Comparison of ENCODE assay signal across 18 cellular contexts in genomic region chrX:1443496-1444075, GRCh38. TPM values are rescaled to one million over a fixed set of nuclear protein-coding genes. Genes with fewer than 3 reads are reported as not detected.
DNase-seq lines count a peak whose midpoint lies in the region; ATAC-seq, FAIRE-seq and TF ChIP-seq lines count a peak whose summit lies in the region.
"Had no signal": no experiment of that assay in that cellular context is flagged by ENCODE, and none has a peak within 500 bp of the region (broad histone marks: within the 10 kb centered on the region; RNA-seq: fewer than 3 reads in every experiment).

No MANE protein-coding gene starts in this region.

- intact Hi-C loops in activated CD8-positive, alpha-beta T cell treated with anti-CD3 and anti-CD28 coated beads for 36 hours (cut with micrococcal nuclease) = no loop called here
- intact Hi-C loops in sciatic nerve (cut with DNase I) = no loop called here

- peak; percentile 17 for DNase-seq in activated CD8-positive, alpha-beta T cell treated with anti-CD3 and anti-CD28 coated beads, Interleukin-2, amount 10 ng/mL, durations not matched to agents 7 days and 5 days
- DNase-seq in activated CD8-positive, alpha-beta T cell treated with anti-CD3 and anti-CD28 coated beads for 36 hours = no peak
- no peak for DNase-seq in HTR-8/SVneo (ENCODE audit: insufficient read length, low spot score)
- DNase-seq in ecto neural progenitor cell (ENCODE audit: low spot score) = peak; percentile 33
- peak; percentile 48 for DNase-seq in sciatic nerve (ENCODE audit: low spot score)
- no peak for DNase-seq in AG08395 (ENCODE audit: low spot score)
- no peak for DNase-seq in NCI-H1436 treated with DMSO at 0.1 percent for 48 hours (lab: John Stamatoyannopoulos, UW)
- DNase-seq: DMS53; effector CD8-positive, alpha-beta T cell; NCI-H774; small intestine had no signal

- H3K4me1 Mint-ChIP-seq in activated CD8-positive, alpha-beta T cell treated with anti-CD3 and anti-CD28 coated beads, Interleukin-2, amount 10 ng/mL, durations not matched to agents 7 days and 5 days (ENCODE audit: low read depth) = peaks cover 19% of the 10 kb centered on the region
- H3K4me1 Mint-ChIP-seq in activated CD8-positive, alpha-beta T cell treated with anti-CD3 and anti-CD28 coated beads for 36 hours (ENCODE audit: low read depth) = peaks cover 13% of the 10 kb centered on the region

- no peak for ATAC-seq in activated CD8-positive, alpha-beta T cell treated with anti-CD3 and anti-CD28 coated beads, Interleukin-2, amount 10 ng/mL, durations not matched to agents 7 days and 5 days
- ATAC-seq in activated CD8-positive, alpha-beta T cell treated with anti-CD3 and anti-CD28 coated beads for 36 hours = no peak
- no peak for ATAC-seq in sciatic nerve
- ATAC-seq in HG03469 (IDR thresholded peaks at IDR 0.05; ENCODE audit: unreplicated experiment) = no peak
- ATAC-seq: A549; pancreas; stimulated activated effector memory CD8-positive, alpha-beta T cell treated with anti-CD3 and anti-CD28 coated beads, Interleukin-12 subunit alpha, Interleukin-12 subunit beta, amount 100 ng/mL, for 72 hours had no signal

- no peak overlapping the region for H3K27ac Mint-ChIP-seq in activated CD8-positive, alpha-beta T cell treated with anti-CD3 and anti-CD28 coated beads, Interleukin-2, amount 10 ng/mL, durations not matched to agents 7 days and 5 days
- no peak overlapping the region for H3K27ac Mint-ChIP-seq in activated CD8-positive, alpha-beta T cell treated with anti-CD3 and anti-CD28 coated beads for 36 hours
- H3K27ac Mint-ChIP-seq: activated naive CD8-positive, alpha-beta T cell; stimulated activated effector memory CD8-positive, alpha-beta T cell treated with anti-CD3 and anti-CD28 coated beads, Interleukin-12 subunit alpha, Interleukin-12 subunit beta, amount 100 ng/mL, for 72 hours had no signal

- TF ChIP-seq CTCF in activated CD8-positive, alpha-beta T cell treated with anti-CD3 and anti-CD28 coated beads for 36 hours (IDR thresholded peaks at IDR 0.05) = no peak

- peaks cover 74% of the 10 kb centered on the region for H3K36me3 Mint-ChIP-seq in activated CD8-positive, alpha-beta T cell treated with anti-CD3 and anti-CD28 coated beads, Interleukin-2, amount 10 ng/mL, durations not matched to agents 7 days and 5 days (ENCODE audit: low read depth)
- H3K36me3 Mint-ChIP-seq in activated CD8-positive, alpha-beta T cell treated with anti-CD3 and anti-CD28 coated beads for 36 hours (ENCODE audit: low read depth) = peaks cover 67% of the 10 kb centered on the region

- peak; percentile 85 for FAIRE-seq in HTR-8/SVneo (lab: Jason Lieb, UNC)
- FAIRE-seq: A549, GM18507, pancreas, small intestine had no signal

- CTCF ChIA-PET in activated CD8-positive, alpha-beta T cell treated with anti-CD3 and anti-CD28 coated beads, Interleukin-2, amount 10 ng/mL, durations not matched to agents 7 days and 5 days (lab: Charles Lee) = no interaction called here
- CTCF ChIA-PET in activated CD8-positive, alpha-beta T cell treated with anti-CD3 and anti-CD28 coated beads for 36 hours (lab: Charles Lee) = no interaction called here

- POLR2A ChIA-PET in activated CD8-positive, alpha-beta T cell treated with anti-CD3 and anti-CD28 coated beads, Interleukin-2, amount 10 ng/mL, durations not matched to agents 7 days and 5 days (lab: Charles Lee) = no interaction called here
- POLR2A ChIA-PET in activated CD8-positive, alpha-beta T cell treated with anti-CD3 and anti-CD28 coated beads for 36 hours (lab: Charles Lee) = no interaction called here

- peaks cover 39% of the 10 kb centered on the region for H3K9me3 Mint-ChIP-seq in activated CD8-positive, alpha-beta T cell treated with anti-CD3 and anti-CD28 coated beads, Interleukin-2, amount 10 ng/mL, durations not matched to agents 7 days and 5 days (ENCODE audit: insufficient read depth)
- peaks cover 29% of the 10 kb centered on the region for H3K9me3 Mint-ChIP-seq in activated CD8-positive, alpha-beta T cell treated with anti-CD3 and anti-CD28 coated beads for 36 hours

- no peaks in the 10 kb centered on the region for H3K27me3 Mint-ChIP-seq in activated CD8-positive, alpha-beta T cell treated with anti-CD3 and anti-CD28 coated beads, Interleukin-2, amount 10 ng/mL, durations not matched to agents 7 days and 5 days (ENCODE audit: low read depth)
- H3K27me3 Mint-ChIP-seq in activated CD8-positive, alpha-beta T cell treated with anti-CD3 and anti-CD28 coated beads for 36 hours = no peaks in the 10 kb centered on the region
- H3K27me3 Mint-ChIP-seq: activated naive CD8-positive, alpha-beta T cell; IgD-negative memory B cell had no signal

- no peak overlapping the region for H3K4me3 Mint-ChIP-seq in activated CD8-positive, alpha-beta T cell treated with anti-CD3 and anti-CD28 coated beads, Interleukin-2, amount 10 ng/mL, durations not matched to agents 7 days and 5 days
- no peak overlapping the region for H3K4me3 Mint-ChIP-seq in activated CD8-positive, alpha-beta T cell treated with anti-CD3 and anti-CD28 coated beads for 36 hours
- H3K4me3 Mint-ChIP-seq: activated naive CD8-positive, alpha-beta T cell; IgD-negative memory B cell; stimulated activated effector memory CD8-positive, alpha-beta T cell treated with anti-CD3 and anti-CD28 coated beads, Interleukin-12 subunit alpha, Interleukin-12 subunit beta, amount 100 ng/mL, for 72 hours had no signal

RNA-seq across cellular contexts. Expression of gene ASMTL, which starts 9.1 kb away (rescaled TPM):
- 10 to 100 TPM; 45.3 to 45.9 TPM for total RNA-seq in activated CD8-positive, alpha-beta T cell treated with anti-CD3 and anti-CD28 coated beads, Interleukin-2, amount 10 ng/mL, durations not matched to agents 7 days and 5 days
- 10 to 100 TPM; 55.8 to 57.2 TPM for total RNA-seq in activated CD8-positive, alpha-beta T cell treated with anti-CD3 and anti-CD28 coated beads for 36 hours
- 35.0 TPM for total RNA-seq in sciatic nerve

RNA-seq across cellular contexts. Expression of gene SLC25A6, which starts 51.7 kb away (rescaled TPM):
- 100 to 1,000 TPM; 273 to 293 TPM for total RNA-seq in activated CD8-positive, alpha-beta T cell treated with anti-CD3 and anti-CD28 coated beads, Interleukin-2, amount 10 ng/mL, durations not matched to agents 7 days and 5 days
- total RNA-seq in activated CD8-positive, alpha-beta T cell treated with anti-CD3 and anti-CD28 coated beads for 36 hours = 100 to 1,000 TPM; 460 to 476 TPM
- 167 TPM for total RNA-seq in sciatic nerve

Comparison
In these comparisons a context has a peak if more than half of its experiments do, and no peak if none do; other contexts are left out.
1. DNase-seq: peak in activated CD8-positive, alpha-beta T cell treated with anti-CD3 and anti-CD28 coated beads, Interleukin-2, amount 10 ng/mL, durations not matched to agents 7 days and 5 days (single experiment), ecto neural progenitor cell (single experiment) and sciatic nerve (single experiment); none in activated CD8-positive, alpha-beta T cell treated with anti-CD3 and anti-CD28 coated beads for 36 hours (single experiment), HTR-8/SVneo (single experiment), AG08395 (single experiment) and NCI-H1436 treated with DMSO at 0.1 percent for 48 hours (single experiment).